18 cellular contexts compared by ENCODE assay signal in the genomic region with DNA sequence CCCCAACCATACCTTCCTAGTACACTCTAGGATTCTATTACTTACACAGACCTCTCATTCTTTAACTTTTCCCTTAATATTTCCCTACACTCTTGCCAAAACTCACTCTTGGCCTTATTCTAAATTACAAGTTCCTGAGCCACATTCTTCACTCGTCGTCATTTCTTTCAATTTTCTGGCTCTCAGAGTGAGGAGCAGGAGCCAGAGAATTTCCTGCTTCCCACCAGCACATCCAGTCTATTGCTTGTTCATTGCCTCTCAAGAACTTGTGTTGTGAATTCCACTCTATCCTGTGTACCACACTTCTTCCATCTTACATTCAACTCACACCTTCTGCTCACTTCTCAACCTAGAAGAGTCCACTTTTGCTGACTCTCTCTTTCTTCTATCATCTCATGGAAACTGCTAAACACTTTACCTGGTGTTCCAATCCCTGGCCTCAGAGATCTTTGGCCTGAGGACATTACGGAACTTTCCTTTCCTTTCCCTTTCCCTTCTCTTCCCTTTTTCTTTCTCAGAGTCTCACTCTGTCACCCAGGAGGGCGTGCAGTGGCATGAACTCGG.
"Had no signal": no experiment of that assay in that cellular context is flagged by ENCODE, and none has a peak within 500 bp of the region (broad histone marks: within the 10 kb centered on the region; RNA-seq: fewer than 3 reads in every experiment).

No MANE protein-coding gene starts in this region.

- H3K36me3 ChIP-seq: breast epithelium, gastroesophageal sphincter, lower lobe of right lung had no signal

- H3K4me3 Mint-ChIP-seq: activated CD4-positive, alpha-beta T cell treated with anti-CD3 and anti-CD28 coated beads, Interleukin-2, amount 10 ng/mL, durations not matched to agents 24 days and 14 days; activated CD8-positive, alpha-beta T cell treated with anti-CD3 and anti-CD28 coated beads for 36 hours; activated naive CD8-positive, alpha-beta T cell treated with anti-CD3 and anti-CD28 coated beads, Interleukin-2, amount 50 U/mL, for 24 hours; effector memory CD8-positive, alpha-beta T cell; natural killer cell treated with Interleukin-12 subunit alpha and Interleukin-12 subunit beta and Interleukin-15 and Interleukin-18, amount 100 ng/mL, for 72 hours had no signal

- H3K27ac ChIP-seq: breast epithelium, gastroesophageal sphincter, lower lobe of right lung had no signal

- H3K4me1 Mint-ChIP-seq: activated CD4-positive, alpha-beta T cell treated with anti-CD3 and anti-CD28 coated beads, Interleukin-2, amount 10 ng/mL, durations not matched to agents 24 days and 14 days had no signal

- H3K9me3 Mint-ChIP-seq: activated CD8-positive, alpha-beta T cell treated with anti-CD3 and anti-CD28 coated beads for 36 hours; activated naive CD8-positive, alpha-beta T cell treated with anti-CD3 and anti-CD28 coated beads, Interleukin-2, amount 50 U/mL, for 24 hours; activated T-helper 2 cell treated with anti-CD3 and anti-CD28 coated beads, Interferon-gamma antibody, Interleukin-2, Interleukin-4, amounts not matched to agents 10 μg/mL and 5 μg/mL and 100 μg/mL, durations not matched to agents 14 hours and 24 hours and 36 hours had no signal

- ATAC-seq: activated CD8-positive, alpha-beta T cell treated with anti-CD3 and anti-CD28 coated beads for 36 hours; activated naive CD8-positive, alpha-beta T cell treated with anti-CD3 and anti-CD28 coated beads, Interleukin-2, amount 50 U/mL, for 24 hours; effector memory CD8-positive, alpha-beta T cell; gastroesophageal sphincter; lower lobe of right lung; natural killer cell treated with Interleukin-12 subunit alpha and Interleukin-12 subunit beta and Interleukin-15 and Interleukin-18, amount 100 ng/mL, for 72 hours had no signal

- H3K27me3 Mint-ChIP-seq: activated CD4-positive, alpha-beta T cell treated with anti-CD3 and anti-CD28 coated beads, Interleukin-2, amount 10 ng/mL, durations not matched to agents 24 days and 14 days; activated CD8-positive, alpha-beta T cell treated with anti-CD3 and anti-CD28 coated beads for 36 hours; activated naive CD8-positive, alpha-beta T cell treated with anti-CD3 and anti-CD28 coated beads, Interleukin-2, amount 50 U/mL, for 24 hours; effector memory CD8-positive, alpha-beta T cell; natural killer cell treated with Interleukin-12 subunit alpha and Interleukin-12 subunit beta and Interleukin-15 and Interleukin-18, amount 100 ng/mL, for 72 hours had no signal

- H3K27me3 ChIP-seq: breast epithelium, gastroesophageal sphincter had no signal

- DNase-seq: activated CD4-positive, alpha-beta T cell treated with anti-CD3 and anti-CD28 coated beads, Interleukin-2, amount 10 ng/mL, durations not matched to agents 24 days and 14 days; activated CD4-positive, CD25-positive, alpha-beta regulatory T cell; activated CD8-positive, alpha-beta T cell treated with anti-CD3 and anti-CD28 coated beads for 36 hours; activated naive CD4-positive, alpha-beta T cell treated with Interleukin-2 at 50 U/mL for 16 hours; activated naive CD8-positive, alpha-beta T cell treated with anti-CD3 and anti-CD28 coated beads, Interleukin-2, amount 50 U/mL, for 24 hours; activated T-cell treated with anti-CD3 and anti-CD28 coated beads, Interleukin-2, amount 50 U/mL, for 1 hour; anterior cingulate cortex; effector memory CD8-positive, alpha-beta T cell; lower lobe of right lung; posterior cingulate gyrus; stimulated activated naive CD4-positive, alpha-beta T cell; substantia nigra; T1000; trophoblast cell had no signal

- H3K4me3 ChIP-seq: breast epithelium, gastroesophageal sphincter, lower lobe of right lung had no signal

- H3K9me3 ChIP-seq: breast epithelium, gastroesophageal sphincter, lower lobe of right lung had no signal

- H3K36me3 Mint-ChIP-seq: natural killer cell treated with Interleukin-12 subunit alpha and Interleukin-12 subunit beta and Interleukin-15 and Interleukin-18, amount 100 ng/mL, for 72 hours had no signal

- H3K4me1 ChIP-seq: breast epithelium, lower lobe of right lung had no signal

- H3K27ac Mint-ChIP-seq: activated CD4-positive, alpha-beta T cell treated with anti-CD3 and anti-CD28 coated beads, Interleukin-2, amount 10 ng/mL, durations not matched to agents 24 days and 14 days; activated CD8-positive, alpha-beta T cell treated with anti-CD3 and anti-CD28 coated beads for 36 hours; activated naive CD8-positive, alpha-beta T cell treated with anti-CD3 and anti-CD28 coated beads, Interleukin-2, amount 50 U/mL, for 24 hours; activated T-helper 2 cell treated with anti-CD3 and anti-CD28 coated beads, Interferon-gamma antibody, Interleukin-2, Interleukin-4, amounts not matched to agents 10 μg/mL and 5 μg/mL and 100 μg/mL, durations not matched to agents 14 hours and 24 hours and 36 hours; effector memory CD8-positive, alpha-beta T cell; natural killer cell treated with Interleukin-12 subunit alpha and Interleukin-12 subunit beta and Interleukin-15 and Interleukin-18, amount 100 ng/mL, for 72 hours had no signal
